1 cellular context compared by ENCODE assay signal in genomic region chr14:95125951-95126350, GRCh38.
TF ChIP-seq lines count a peak whose summit lies in the region.

No MANE protein-coding gene starts in this region.

TF ChIP-seq in WTC11, 78 proteins besides CTCF, POLR2A, EP300 and RAD21 (continued from another document):
- no peak for TF ChIP-seq E2F1 (CRISPR knock-in tag; IDR thresholded peaks at IDR 0.05)
- TF ChIP-seq, protein P1, sequence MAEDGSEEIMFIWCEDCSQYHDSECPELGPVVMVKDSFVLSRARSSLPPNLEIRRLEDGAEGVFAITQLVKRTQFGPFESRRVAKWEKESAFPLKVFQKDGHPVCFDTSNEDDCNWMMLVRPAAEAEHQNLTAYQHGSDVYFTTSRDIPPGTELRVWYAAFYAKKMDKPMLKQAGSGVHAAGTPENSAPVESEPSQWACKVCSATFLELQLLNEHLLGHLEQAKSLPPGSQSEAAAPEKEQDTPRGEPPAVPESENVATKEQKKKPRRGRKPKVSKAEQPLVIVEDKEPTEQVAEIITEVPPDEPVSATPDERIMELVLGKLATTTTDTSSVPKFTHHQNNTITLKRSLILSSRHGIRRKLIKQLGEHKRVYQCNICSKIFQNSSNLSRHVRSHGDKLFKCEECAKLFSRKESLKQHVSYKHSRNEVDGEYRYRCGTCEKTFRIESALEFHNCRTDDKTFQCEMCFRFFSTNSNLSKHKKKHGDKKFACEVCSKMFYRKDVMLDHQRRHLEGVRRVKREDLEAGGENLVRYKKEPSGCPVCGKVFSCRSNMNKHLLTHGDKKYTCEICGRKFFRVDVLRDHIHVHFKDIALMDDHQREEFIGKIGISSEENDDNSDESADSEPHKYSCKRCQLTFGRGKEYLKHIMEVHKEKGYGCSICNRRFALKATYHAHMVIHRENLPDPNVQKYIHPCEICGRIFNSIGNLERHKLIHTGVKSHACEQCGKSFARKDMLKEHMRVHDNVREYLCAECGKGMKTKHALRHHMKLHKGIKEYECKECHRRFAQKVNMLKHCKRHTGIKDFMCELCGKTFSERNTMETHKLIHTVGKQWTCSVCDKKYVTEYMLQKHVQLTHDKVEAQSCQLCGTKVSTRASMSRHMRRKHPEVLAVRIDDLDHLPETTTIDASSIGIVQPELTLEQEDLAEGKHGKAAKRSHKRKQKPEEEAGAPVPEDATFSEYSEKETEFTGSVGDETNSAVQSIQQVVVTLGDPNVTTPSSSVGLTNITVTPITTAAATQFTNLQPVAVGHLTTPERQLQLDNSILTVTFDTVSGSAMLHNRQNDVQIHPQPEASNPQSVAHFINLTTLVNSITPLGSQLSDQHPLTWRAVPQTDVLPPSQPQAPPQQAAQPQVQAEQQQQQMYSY (CRISPR knock-in tag; IDR thresholded peaks at IDR 0.05), result no peak
- no peak for TF ChIP-seq RELA (CRISPR knock-in tag; IDR thresholded peaks at IDR 0.05; ENCODE audit: borderline replicate concordance)
- no peak for TF ChIP-seq GTF2I (CRISPR knock-in tag; conservative IDR thresholded peaks at IDR 0.05)
- TF ChIP-seq NR3C1 (CRISPR knock-in tag; conservative IDR thresholded peaks at IDR 0.05; ENCODE audit: low read depth), result no peak
